ENCODE assay signal across 17 cellular contexts in the genomic region with DNA sequence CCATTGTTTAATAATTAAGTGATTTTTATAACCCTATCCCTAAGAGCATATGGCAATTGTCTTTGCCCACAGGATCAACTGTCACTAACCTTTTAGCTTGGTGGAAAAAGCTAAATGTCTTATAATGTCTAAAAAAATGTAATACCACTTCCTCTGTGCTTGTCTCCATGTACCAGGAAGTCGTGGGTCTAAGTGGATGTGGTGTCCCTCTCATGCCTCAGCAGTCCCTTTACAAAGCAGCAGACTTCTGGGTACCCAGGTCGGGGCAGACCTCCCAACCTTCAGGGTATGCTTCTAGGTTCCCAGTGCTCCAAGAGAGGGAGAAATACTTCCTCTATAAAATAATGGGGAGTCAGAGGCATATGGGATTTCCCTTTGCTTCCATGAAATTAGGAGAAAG.
DNase-seq lines count a peak whose midpoint lies in the region; ATAC-seq and TF ChIP-seq lines count a peak whose summit lies in the region.
"Had no signal": no experiment of that assay in that cellular context is flagged by ENCODE, and none has a peak within 500 bp of the region (broad histone marks: within the 10 kb centered on the region; RNA-seq: fewer than 3 reads in every experiment).

No MANE protein-coding gene starts in this region.

- H3K4me3 ChIP-seq in tibial artery = no peak overlapping the region
- H3K4me3 ChIP-seq: GM23248, K562, MG63, SJCRH30 had no signal

- intact Hi-C loops in activated naive CD4-positive, alpha-beta T cell treated with anti-CD3 and anti-CD28 coated beads for 36 hours (cut with micrococcal nuclease) = no loop called here
- intact Hi-C loops in tibial artery (cut with DNase I; ENCODE audit: low total_unique reads) = no loop called here
- intact Hi-C loops in Right ventricle myocardium superior (cut with DNase I) = no loop called here
- intact Hi-C loops in sciatic nerve (cut with DNase I) = loop anchor here (10.0 kb wide), 1 partner anchor 92 kb away; no protein-coding TSS in a partner anchor

- no peaks in the 10 kb centered on the region for H3K9me3 Mint-ChIP-seq in activated naive CD4-positive, alpha-beta T cell treated with anti-CD3 and anti-CD28 coated beads, Interleukin-2, amount 10 ng/mL, durations not matched to agents 7 days and 5 days
- no peaks in the 10 kb centered on the region for H3K9me3 Mint-ChIP-seq in activated naive CD4-positive, alpha-beta T cell treated with anti-CD3 and anti-CD28 coated beads for 36 hours
- no peaks in the 10 kb centered on the region for H3K9me3 Mint-ChIP-seq in central memory CD8-positive, alpha-beta T cell
- H3K9me3 Mint-ChIP-seq: CD8-positive, alpha-beta memory T cell had no signal

- no peak overlapping the region for H3K4me3 Mint-ChIP-seq in activated naive CD4-positive, alpha-beta T cell treated with anti-CD3 and anti-CD28 coated beads, Interleukin-2, amount 10 ng/mL, durations not matched to agents 7 days and 5 days
- H3K4me3 Mint-ChIP-seq in activated naive CD4-positive, alpha-beta T cell treated with anti-CD3 and anti-CD28 coated beads for 36 hours = no peak overlapping the region
- no peak overlapping the region for H3K4me3 Mint-ChIP-seq in central memory CD8-positive, alpha-beta T cell
- H3K4me3 Mint-ChIP-seq: CD8-positive, alpha-beta memory T cell had no signal

- peak overlapping the region; percentile 83 to 85 for H3K27ac ChIP-seq in tibial artery
- H3K27ac ChIP-seq: GM23248, SJCRH30 had no signal

- CTCF ChIA-PET in activated naive CD4-positive, alpha-beta T cell treated with anti-CD3 and anti-CD28 coated beads, Interleukin-2, amount 10 ng/mL, durations not matched to agents 7 days and 5 days (lab: Charles Lee) = interaction anchor here (0.8 to 2.8 kb wide), 3 partner anchors 10 to 108 kb away, joined by 3 to 13 read pairs (median 3); no protein-coding TSS in a partner anchor
- CTCF ChIA-PET in activated naive CD4-positive, alpha-beta T cell treated with anti-CD3 and anti-CD28 coated beads for 36 hours (lab: Charles Lee) = interaction anchor here (1.2 to 2.4 kb wide), 2 partner anchors 10 to 97 kb away, joined by 4 to 9 read pairs; no protein-coding TSS in a partner anchor

- no peak for DNase-seq in activated naive CD4-positive, alpha-beta T cell treated with anti-CD3 and anti-CD28 coated beads, Interleukin-2, amount 10 ng/mL, durations not matched to agents 7 days and 5 days
- no peak for DNase-seq in activated naive CD4-positive, alpha-beta T cell treated with anti-CD3 and anti-CD28 coated beads for 36 hours
- DNase-seq in MV-4-11 (lab: John Stamatoyannopoulos, UW) (peak; percentile 55), tibial artery (no peak), AG20443 (ENCODE audit: low spot score) (no peak), Right ventricle myocardium superior (no peak), sciatic nerve (ENCODE audit: low spot score) (no peak)
- DNase-seq in central memory CD8-positive, alpha-beta T cell (ENCODE audit: low spot score in 2 of 2) = no peak
- DNase-seq: AML-193; CD8-positive, alpha-beta memory T cell; GM23248; MG63; NCI-H1930; NCI-H524; SJCRH30 had no signal

- no peaks in the 10 kb centered on the region for H3K27me3 ChIP-seq in tibial artery
- H3K27me3 ChIP-seq: MG63, SJCRH30 had no signal

- H3K27ac Mint-ChIP-seq in activated naive CD4-positive, alpha-beta T cell treated with anti-CD3 and anti-CD28 coated beads, Interleukin-2, amount 10 ng/mL, durations not matched to agents 7 days and 5 days = peak overlapping the region; percentile 44
- no peak overlapping the region for H3K27ac Mint-ChIP-seq in activated naive CD4-positive, alpha-beta T cell treated with anti-CD3 and anti-CD28 coated beads for 36 hours
- no peak overlapping the region for H3K27ac Mint-ChIP-seq in central memory CD8-positive, alpha-beta T cell (ENCODE audit: low read depth)

- ATAC-seq in central memory CD8-positive, alpha-beta T cell (replicated peaks; ENCODE audit: extremely low read depth, poor library complexity, severe bottlenecking) = peak; percentile 24
- ATAC-seq in Right ventricle myocardium superior (ENCODE audit: poor library complexity) (no peak), sciatic nerve (no peak)
- ATAC-seq: HCT116 had no signal

- no peaks in the 10 kb centered on the region for H3K36me3 ChIP-seq in tibial artery
- H3K36me3 ChIP-seq: SJCRH30 had no signal

- no peaks in the 10 kb centered on the region for H3K9me3 ChIP-seq in tibial artery
- H3K9me3 ChIP-seq: MG63, SJCRH30 had no signal

- TF ChIP-seq CTCF in tibial artery (IDR thresholded peaks at IDR 0.05) = no peak

- H3K36me3 Mint-ChIP-seq in activated naive CD4-positive, alpha-beta T cell treated with anti-CD3 and anti-CD28 coated beads, Interleukin-2, amount 10 ng/mL, durations not matched to agents 7 days and 5 days = no peaks in the 10 kb centered on the region
- no peaks in the 10 kb centered on the region for H3K36me3 Mint-ChIP-seq in activated naive CD4-positive, alpha-beta T cell treated with anti-CD3 and anti-CD28 coated beads for 36 hours (ENCODE audit: low read depth)
- no peaks in the 10 kb centered on the region for H3K36me3 Mint-ChIP-seq in central memory CD8-positive, alpha-beta T cell (ENCODE audit: insufficient read depth)

- peaks cover 13% of the 10 kb centered on the region for H3K4me1 Mint-ChIP-seq in activated naive CD4-positive, alpha-beta T cell treated with anti-CD3 and anti-CD28 coated beads, Interleukin-2, amount 10 ng/mL, durations not matched to agents 7 days and 5 days
- H3K4me1 Mint-ChIP-seq in activated naive CD4-positive, alpha-beta T cell treated with anti-CD3 and anti-CD28 coated beads for 36 hours (ENCODE audit: low read depth) = peaks cover 5% of the 10 kb centered on the region
- H3K4me1 Mint-ChIP-seq in central memory CD8-positive, alpha-beta T cell = peaks cover 10% of the 10 kb centered on the region

- H3K4me1 ChIP-seq in tibial artery = peaks cover 5 to 72% (median 50%) of the 10 kb centered on the region in 4 donors

- H3K27me3 Mint-ChIP-seq in activated naive CD4-positive, alpha-beta T cell treated with anti-CD3 and anti-CD28 coated beads, Interleukin-2, amount 10 ng/mL, durations not matched to agents 7 days and 5 days = no peaks in the 10 kb centered on the region
- H3K27me3 Mint-ChIP-seq in activated naive CD4-positive, alpha-beta T cell treated with anti-CD3 and anti-CD28 coated beads for 36 hours (ENCODE audit: low read depth) = no peaks in the 10 kb centered on the region
- H3K27me3 Mint-ChIP-seq in central memory CD8-positive, alpha-beta T cell = no peaks in the 10 kb centered on the region
- H3K27me3 Mint-ChIP-seq: CD8-positive, alpha-beta memory T cell had no signal
